10 cellular contexts compared by ENCODE assay signal in genomic region chr22:21755855-21756284, GRCh38. TPM values are rescaled to one million over a fixed set of nuclear protein-coding genes. Genes with fewer than 3 reads are reported as not detected.
A peak's percentile ranks its signal among the peaks of the same experiment; 100 is the strongest.
DNase-seq lines count a peak whose midpoint lies in the region; ATAC-seq and TF ChIP-seq lines count a peak whose summit lies in the region.
"Had no signal": no experiment of that assay in that cellular context is flagged by ENCODE, and none has a peak within 500 bp of the region (broad histone marks: within the 10 kb centered on the region; RNA-seq: fewer than 3 reads in every experiment).

No MANE protein-coding gene starts in this region.

- BruUV-seq in PC-3 (replicated peaks; lab: Mats Ljungman, UMichigan), result no TSS peak

- CTCF ChIA-PET in PC-3 (lab: Charles Lee), result no interaction called here

- H3K4me1 ChIP-seq in PC-3 (ENCODE audit: insufficient read depth, low read length), result peaks cover 14% of the 10 kb centered on the region
- peaks cover 16% of the 10 kb centered on the region for H3K4me1 ChIP-seq in neural progenitor cell

- peaks cover 8% of the 10 kb centered on the region for H3K27me3 Mint-ChIP-seq in neural progenitor cell (ENCODE audit: insufficient read depth, low read depth)

- H3K36me3 Mint-ChIP-seq in neural progenitor cell, result peaks cover 6% of the 10 kb centered on the region

- no peaks in the 10 kb centered on the region for H3K27me3 ChIP-seq in PC-3 (ENCODE audit: low read length)
- no peaks in the 10 kb centered on the region for H3K27me3 ChIP-seq in neural progenitor cell
- H3K27me3 ChIP-seq: gastrocnemius medialis had no signal

- H3K27ac ChIP-seq in PC-3 (ENCODE audit: low read length) (peak overlapping the region; percentile 54), neural progenitor cell (no peak overlapping the region)

- no peaks in the 10 kb centered on the region for H4K20me1 ChIP-seq in PC-3 (ENCODE audit: low read length)
- H4K20me1 ChIP-seq in neural progenitor cell (ENCODE audit: low read depth), result peaks cover 17% of the 10 kb centered on the region

- H3K9me2 ChIP-seq in PC-3 (replicated peaks; ENCODE audit: low read length), result no peaks in the 10 kb centered on the region

- H3K4me2 ChIP-seq in PC-3 (ENCODE audit: low read length), result peak overlapping the region; percentile 34
- H3K4me2 ChIP-seq in neural progenitor cell, result no peak overlapping the region

- H3K36me3 ChIP-seq in PC-3 (ENCODE audit: low read depth, low read length) (no peaks in the 10 kb centered on the region), neural progenitor cell (no peaks in the 10 kb centered on the region)
- H3K36me3 ChIP-seq: gastrocnemius medialis had no signal

- no peak overlapping the region for H3K4me3 Mint-ChIP-seq in neural progenitor cell
- H3K4me3 Mint-ChIP-seq: H9 had no signal

- ATAC-seq in PC-3 (peak; percentile 85), HG03442 (IDR thresholded peaks at IDR 0.05; ENCODE audit: unreplicated experiment) (no peak), esophagus mucosa (no peak)

- POLR2A ChIA-PET in PC-3 (lab: Charles Lee; ENCODE audit: unreplicated experiment), result no interaction called here

- no peaks in the 10 kb centered on the region for H3F3A ChIP-seq in PC-3 (ENCODE audit: low read length, unreplicated experiment)
- H3F3A ChIP-seq in neural progenitor cell (ENCODE audit: low read depth), result peaks cover 13% of the 10 kb centered on the region

- intact Hi-C loops in PC-3 (cut with micrococcal nuclease), result no loop called here

- H3K79me2 ChIP-seq in PC-3 (ENCODE audit: low read length) (no peaks in the 10 kb centered on the region), neural progenitor cell (ENCODE audit: low read depth) (no peaks in the 10 kb centered on the region)

- DNase-seq in GM10266 (ENCODE audit: extremely low spot score) (peak; percentile 36), PC-3 (peak; percentile 57), choroid plexus epithelial cell (ENCODE audit: low read depth) (peak; percentile 79), neural progenitor cell (ENCODE audit: low spot score) (no peak), COR-L47 (lab: John Stamatoyannopoulos, UW) (no peak), iPS-NIHi11 (ENCODE audit: low spot score) (no peak)
- DNase-seq: gastrocnemius medialis, H9 had no signal

- H3K4me1 Mint-ChIP-seq in neural progenitor cell, result peaks cover 32% of the 10 kb centered on the region

- TF ChIP-seq CTCF in GM10266 (IDR thresholded peaks at IDR 0.05; ENCODE audit: control insufficient read depth, insufficient read depth, low read depth, missing control alignments) (no peak), PC-3 (conservative IDR thresholded peaks at IDR 0.05; ENCODE audit: low read depth, low read length) (no peak), choroid plexus epithelial cell (conservative IDR thresholded peaks at IDR 0.05; ENCODE audit: low read depth, low read length) (no peak), neural progenitor cell (IDR thresholded peaks at IDR 0.05) (no peak)

- no peaks in the 10 kb centered on the region for H3K9me3 Mint-ChIP-seq in neural progenitor cell
- H3K9me3 Mint-ChIP-seq: H9 had no signal

- H3K9ac ChIP-seq in PC-3 (ENCODE audit: low read length) (no peak overlapping the region), neural progenitor cell (no peak overlapping the region)

- H3K9me3 ChIP-seq in PC-3 (ENCODE audit: low read length) (no peaks in the 10 kb centered on the region), neural progenitor cell (ENCODE audit: low read depth) (no peaks in the 10 kb centered on the region)
- H3K9me3 ChIP-seq: gastrocnemius medialis had no signal

- H3K27ac Mint-ChIP-seq in neural progenitor cell, result peak overlapping the region; percentile 24

- no peak overlapping the region for H2AFZ ChIP-seq in PC-3 (ENCODE audit: low read length)
- no peak overlapping the region for H2AFZ ChIP-seq in neural progenitor cell (replicated peaks)

- H3K4me3 ChIP-seq in PC-3 (ENCODE audit: low read length), result no peak overlapping the region
- no peak overlapping the region for H3K4me3 ChIP-seq in choroid plexus epithelial cell (ENCODE audit: low read depth, low read length)
- no peak overlapping the region for H3K4me3 ChIP-seq in neural progenitor cell
- H3K4me3 ChIP-seq: gastrocnemius medialis had no signal

RNA-seq across cellular contexts. Expression of gene YPEL1, which starts 20.3 kb away (rescaled TPM):
- 0.23 and 3.2 TPM in 2 replicates for total RNA-seq in PC-3 (2014; rRNA removed)
- 32.2 and 39.1 TPM in 2 replicates for total RNA-seq in neural progenitor cell (ENCODE audit: low replicate concordance)
- total RNA-seq in esophagus mucosa, result 0.36 TPM

Comparison
In these comparisons a context has a peak if more than half of its experiments do, and no peak if none do; other contexts are left out.
1. DNase-seq: peak in GM10266 (single experiment), PC-3 (single experiment) and choroid plexus epithelial cell (single experiment); none in neural progenitor cell (single experiment), COR-L47 (single experiment) and iPS-NIHi11 (single experiment).